In genomic region chr16:87938412-87938949, GRCh38 we compare ENCODE assay signal across 30 cellular contexts. TPM values are rescaled to one million over a fixed set of nuclear protein-coding genes. Genes with fewer than 3 reads are reported as not detected.
"Had no signal": no experiment of that assay in that cellular context is flagged by ENCODE, and none has a peak within 500 bp of the region (broad histone marks: within the 10 kb centered on the region; RNA-seq: fewer than 3 reads in every experiment).

No MANE protein-coding gene starts in this region.

- H3K9me3 ChIP-seq: adrenal gland, breast epithelium had no signal

- H3K9me3 Mint-ChIP-seq: activated B cell treated with CpG ODN at 0.5 μM for 24 hours; activated CD8-positive, alpha-beta T cell treated with anti-CD3 and anti-CD28 coated beads for 36 hours; IgD-negative memory B cell had no signal

- H3K4me1 ChIP-seq: adrenal gland, breast epithelium had no signal

- H3K36me3 ChIP-seq: adrenal gland, breast epithelium had no signal

- H3K27ac Mint-ChIP-seq: activated B cell treated with CpG ODN at 0.5 μM for 24 hours; activated CD8-positive, alpha-beta T cell treated with anti-CD3 and anti-CD28 coated beads for 36 hours; activated naive CD8-positive, alpha-beta T cell treated with anti-CD3 and anti-CD28 coated beads, Interleukin-2, amount 10 ng/mL, durations not matched to agents 7 days and 5 days; IgD-negative memory B cell; T-cell had no signal

- ATAC-seq: activated CD8-positive, alpha-beta T cell treated with anti-CD3 and anti-CD28 coated beads for 36 hours; Right ventricle myocardium inferior; T-cell had no signal

- H3K4me3 ChIP-seq: adrenal gland, breast epithelium, SK-N-MC had no signal

- H3K9ac ChIP-seq: KMS-11 had no signal

- H3K36me3 Mint-ChIP-seq: activated naive CD8-positive, alpha-beta T cell treated with anti-CD3 and anti-CD28 coated beads, Interleukin-2, amount 10 ng/mL, durations not matched to agents 7 days and 5 days; IgD-negative memory B cell; T-cell had no signal

- H3K4me3 Mint-ChIP-seq: activated B cell treated with CpG ODN at 0.5 μM for 24 hours; activated CD8-positive, alpha-beta T cell treated with anti-CD3 and anti-CD28 coated beads for 36 hours; activated naive CD8-positive, alpha-beta T cell treated with anti-CD3 and anti-CD28 coated beads, Interleukin-2, amount 10 ng/mL, durations not matched to agents 7 days and 5 days; IgD-negative memory B cell; T-cell had no signal

- DNase-seq: activated B cell treated with CpG ODN at 0.5 μM for 24 hours; activated CD8-positive, alpha-beta memory T cell treated with anti-CD3 and anti-CD28 coated beads, Interleukin-2, amount 50 U/mL, for 4 hours; activated CD8-positive, alpha-beta T cell treated with anti-CD3 and anti-CD28 coated beads for 36 hours; activated naive CD4-positive, alpha-beta T cell; activated naive CD8-positive, alpha-beta T cell treated with anti-CD3 and anti-CD28 coated beads, Interleukin-2, amount 10 ng/mL, durations not matched to agents 7 days and 5 days; activated T-cell treated with anti-CD3 and anti-CD28 coated beads, Interleukin-2, amount 50 U/mL, for 1 hour; adrenal gland; aorta; caudate nucleus; NCI-H1092; NCI-H1417; NCI-H1930; NCI-H2107; NCI-H2171 treated with DMSO at 0.1 percent for 48 hours; NCI-H226; NCI-H526; NCI-H82; RPMI8226; T-cell; T-helper 2 cell; T1000 had no signal

- FAIRE-seq: TTC549 had no signal

- H3K4me1 Mint-ChIP-seq: activated naive CD8-positive, alpha-beta T cell treated with anti-CD3 and anti-CD28 coated beads, Interleukin-2, amount 10 ng/mL, durations not matched to agents 7 days and 5 days; T-cell had no signal

- H3K27me3 Mint-ChIP-seq: activated B cell treated with CpG ODN at 0.5 μM for 24 hours; activated CD8-positive, alpha-beta T cell treated with anti-CD3 and anti-CD28 coated beads for 36 hours had no signal

- H3K4me2 ChIP-seq: KMS-11 had no signal

- H3K27me3 ChIP-seq: adrenal gland, breast epithelium had no signal

- H3K27ac ChIP-seq: adrenal gland, breast epithelium, KMS-11, SK-N-MC had no signal

RNA-seq across cellular contexts. Expression of gene CA5A, which starts 2.2 kb away (rescaled TPM):
- total RNA-seq: activated B cell treated with CpG ODN at 0.5 μM for 24 hours; activated CD8-positive, alpha-beta T cell treated with anti-CD3 and anti-CD28 coated beads for 36 hours; activated naive CD8-positive, alpha-beta T cell treated with anti-CD3 and anti-CD28 coated beads, Interleukin-2, amount 10 ng/mL, durations not matched to agents 7 days and 5 days; aorta; breast epithelium; cerebellum; MCF 10A; OCI-LY7; Right ventricle myocardium inferior had no signal
- polyA plus RNA-seq: adrenal gland, IgD-negative memory B cell had no signal
